17 cellular contexts compared by ENCODE assay signal in the genomic region with DNA sequence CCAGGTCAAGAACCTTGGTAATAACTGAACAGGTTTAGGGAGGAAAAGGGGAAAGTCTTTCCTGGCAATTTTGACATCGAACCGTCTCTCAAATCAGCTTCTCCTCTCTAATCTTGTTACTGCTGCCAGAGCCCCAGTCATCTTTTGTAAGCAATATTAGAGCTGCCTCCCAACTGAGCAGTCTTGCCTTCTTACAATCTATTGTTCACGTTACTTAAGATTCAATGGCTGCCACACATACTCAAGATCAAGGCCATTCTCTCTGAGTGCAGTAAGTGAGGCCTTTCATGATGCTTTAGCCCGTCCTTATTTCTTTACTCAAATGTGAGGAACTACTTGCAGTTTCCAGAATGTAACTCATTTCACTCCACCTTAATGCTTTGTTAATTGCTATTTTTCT. TPM values are rescaled to one million over a fixed set of nuclear protein-coding genes. Genes with fewer than 3 reads are reported as not detected.
"Had no signal": no experiment of that assay in that cellular context is flagged by ENCODE, and none has a peak within 500 bp of the region (broad histone marks: within the 10 kb centered on the region; RNA-seq: fewer than 3 reads in every experiment).

No MANE protein-coding gene starts in this region.

- H3K27me3 ChIP-seq: cardiac muscle cell, right atrium auricular region, tibial nerve, vagina had no signal

- H3K4me1 ChIP-seq: parathyroid adenoma, right atrium auricular region, vagina had no signal

- H3K4me3 ChIP-seq: cardiac muscle cell, mucosa of descending colon, right atrium auricular region, skin epidermis, tibial nerve, vagina had no signal

- H3K27me3 Mint-ChIP-seq: activated CD4-positive, alpha-beta memory T cell treated with anti-CD3 and anti-CD28 coated beads, Interleukin-2, amount 10 ng/mL, durations not matched to agents 7 days and 5 days; activated naive CD8-positive, alpha-beta T cell treated with anti-CD3 and anti-CD28 coated beads, Interleukin-2, amount 10 ng/mL, durations not matched to agents 7 days and 5 days had no signal

- H3K4me1 Mint-ChIP-seq: naive thymus-derived CD8-positive, alpha-beta T cell had no signal

- FAIRE-seq: colon had no signal

- H3K27ac Mint-ChIP-seq: activated CD4-positive, alpha-beta memory T cell treated with anti-CD3 and anti-CD28 coated beads, Interleukin-2, amount 10 ng/mL, durations not matched to agents 7 days and 5 days; activated naive CD8-positive, alpha-beta T cell treated with anti-CD3 and anti-CD28 coated beads, Interleukin-2, amount 10 ng/mL, durations not matched to agents 7 days and 5 days; naive thymus-derived CD8-positive, alpha-beta T cell had no signal

- H3K9ac ChIP-seq: parathyroid adenoma had no signal

- ATAC-seq: mucosa of descending colon; naive thymus-derived CD8-positive, alpha-beta T cell had no signal

- H2AFZ ChIP-seq: parathyroid adenoma had no signal

- H3K9me3 ChIP-seq: mucosa of descending colon, right atrium auricular region, tibial nerve, vagina had no signal

- H3K36me3 ChIP-seq: cardiac muscle cell, right atrium auricular region, tibial nerve, vagina had no signal

- H3K4me3 Mint-ChIP-seq: activated CD4-positive, alpha-beta memory T cell treated with anti-CD3 and anti-CD28 coated beads, Interleukin-2, amount 10 ng/mL, durations not matched to agents 7 days and 5 days; activated naive CD8-positive, alpha-beta T cell treated with anti-CD3 and anti-CD28 coated beads, Interleukin-2, amount 10 ng/mL, durations not matched to agents 7 days and 5 days; naive thymus-derived CD8-positive, alpha-beta T cell had no signal

- H3K27ac ChIP-seq: cardiac muscle cell, parathyroid adenoma, right atrium auricular region, vagina had no signal

- DNase-seq: activated CD4-positive, alpha-beta memory T cell treated with anti-CD3 and anti-CD28 coated beads, Interleukin-2, amount 10 ng/mL, durations not matched to agents 7 days and 5 days; activated CD4-positive, CD25-positive, alpha-beta regulatory T cell treated with anti-CD3 and anti-CD28 coated beads, Interleukin-2, amount 50 U/mL, for 72 hours; activated naive CD8-positive, alpha-beta T cell treated with anti-CD3 and anti-CD28 coated beads, Interleukin-2, amount 10 ng/mL, durations not matched to agents 7 days and 5 days; activated T-cell treated with anti-CD3 and anti-CD28 coated beads, Interleukin-2, amount 50 U/mL, for 48 hours; anterior cingulate cortex; effector CD4-positive, alpha-beta T cell; mucosa of descending colon; naive thymus-derived CD8-positive, alpha-beta T cell had no signal

RNA-seq across cellular contexts. Expression of gene TUBAL3, which starts 20.1 kb away (rescaled TPM):
- total RNA-seq: activated CD4-positive, alpha-beta memory T cell treated with anti-CD3 and anti-CD28 coated beads, Interleukin-2, amount 10 ng/mL, durations not matched to agents 7 days and 5 days; activated naive CD8-positive, alpha-beta T cell treated with anti-CD3 and anti-CD28 coated beads, Interleukin-2, amount 10 ng/mL, durations not matched to agents 7 days and 5 days; cardiac muscle cell; lung microvascular endothelial cell; naive thymus-derived CD8-positive, alpha-beta T cell; T-helper 2 cell treated with Interferon-gamma antibody and Interleukin-4, amounts not matched to agents 100 ng/mL and 5 ng/mL, for 36 hours; vagina had no signal
- polyA plus RNA-seq: cardiac muscle cell; naive thymus-derived CD8-positive, alpha-beta T cell had no signal

RNA-seq across cellular contexts. Expression of gene UCN3, which starts 60.0 kb away (rescaled TPM):
- total RNA-seq: activated CD4-positive, alpha-beta memory T cell treated with anti-CD3 and anti-CD28 coated beads, Interleukin-2, amount 10 ng/mL, durations not matched to agents 7 days and 5 days; activated naive CD8-positive, alpha-beta T cell treated with anti-CD3 and anti-CD28 coated beads, Interleukin-2, amount 10 ng/mL, durations not matched to agents 7 days and 5 days; cardiac muscle cell; lung microvascular endothelial cell; naive thymus-derived CD8-positive, alpha-beta T cell; right atrium auricular region; T-helper 2 cell treated with Interferon-gamma antibody and Interleukin-4, amounts not matched to agents 100 ng/mL and 5 ng/mL, for 36 hours; tibial nerve; vagina had no signal
- polyA plus RNA-seq: cardiac muscle cell; naive thymus-derived CD8-positive, alpha-beta T cell had no signal
